Comparison of ENCODE assay signal across 29 cellular contexts in the genomic region with DNA sequence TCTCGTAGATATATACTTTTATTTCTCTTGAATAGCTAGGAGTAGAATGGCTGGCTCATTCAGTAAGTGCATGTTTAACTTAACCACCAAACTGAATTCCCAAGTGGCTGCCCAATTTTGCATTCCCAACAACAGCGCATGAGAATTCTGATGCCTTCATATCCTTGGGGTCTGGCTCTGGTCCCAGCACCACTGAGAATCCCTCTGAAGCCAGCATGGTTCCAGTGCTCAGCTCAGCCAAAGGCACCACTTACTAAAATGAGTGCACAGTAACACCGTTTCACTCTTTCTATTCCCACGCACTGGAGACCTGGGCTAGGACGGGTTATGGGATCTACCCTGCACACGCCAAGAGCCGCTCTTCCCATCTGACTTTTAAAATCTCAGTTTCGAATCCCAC.
DNase-seq lines count a peak whose midpoint lies in the region; ATAC-seq and TF ChIP-seq lines count a peak whose summit lies in the region.
"Had no signal": no experiment of that assay in that cellular context is flagged by ENCODE, and none has a peak within 500 bp of the region (broad histone marks: within the 10 kb centered on the region; RNA-seq: fewer than 3 reads in every experiment).

No MANE protein-coding gene starts in this region.

- H2AFZ ChIP-seq in OCI-LY7 (ENCODE audit: low read length) = no peak overlapping the region
- H2AFZ ChIP-seq: neural progenitor cell had no signal

- intact Hi-C loops in OCI-LY7 (cut with micrococcal nuclease; ENCODE audit: unreplicated experiment) = no loop called here
- intact Hi-C loops in upper lobe of right lung (cut with DNase I) = no loop called here

- no peak for ATAC-seq in upper lobe of right lung
- ATAC-seq: A549; activated CD8-positive, alpha-beta T cell treated with anti-CD3 and anti-CD28 coated beads for 36 hours; left lobe of liver had no signal

- H3K4me1 ChIP-seq in OCI-LY7 (ENCODE audit: insufficient read depth, low read length, poor library complexity, severe bottlenecking) (peaks cover 5% of the 10 kb centered on the region), upper lobe of right lung (no peaks in the 10 kb centered on the region)
- H3K4me1 ChIP-seq: A549, colonic mucosa, right atrium auricular region, testis had no signal

- TF ChIP-seq CTCF in AG10803 (conservative IDR thresholded peaks at IDR 0.05; ENCODE audit: low read length) (no peak), cardiac fibroblast (IDR thresholded peaks at IDR 0.05; ENCODE audit: low read depth, low read length) (no peak), OCI-LY7 (conservative IDR thresholded peaks at IDR 0.05; ENCODE audit: low read length) (no peak), upper lobe of right lung (IDR thresholded peaks at IDR 0.05) (no peak)

- no peaks in the 10 kb centered on the region for H3K79me2 ChIP-seq in OCI-LY7 (ENCODE audit: insufficient read depth, low read depth, low read length)

- H3K9me2 ChIP-seq in OCI-LY7 (ENCODE audit: insufficient read depth, low read length) = no peaks in the 10 kb centered on the region

- H3K36me3 ChIP-seq in MG63 (no peaks in the 10 kb centered on the region), OCI-LY7 (ENCODE audit: insufficient read depth, low read length) (no peaks in the 10 kb centered on the region), upper lobe of right lung (no peaks in the 10 kb centered on the region)
- H3K36me3 ChIP-seq: BLaER1, colonic mucosa, neural progenitor cell, right atrium auricular region had no signal

- H3K27me3 ChIP-seq in MG63 = no peaks in the 10 kb centered on the region
- H3K27me3 ChIP-seq in upper lobe of right lung = no peaks in the 10 kb centered on the region
- H3K27me3 ChIP-seq: BLaER1, colonic mucosa, neural progenitor cell, right atrium auricular region, testis had no signal

- H3K4me3 ChIP-seq in AG10803 (ENCODE audit: low read length) = no peak overlapping the region
- H3K4me3 ChIP-seq in MG63 = no peak overlapping the region
- no peak overlapping the region for H3K4me3 ChIP-seq in cardiac fibroblast (replicated peaks in 1 of 2; ENCODE audit: low read depth in 2 of 2, low read length in 2 of 2)
- H3K4me3 ChIP-seq in OCI-LY7 (ENCODE audit: low read depth, low read length, poor library complexity, severe bottlenecking) = no peak overlapping the region
- H3K4me3 ChIP-seq in upper lobe of right lung = no peak overlapping the region
- H3K4me3 ChIP-seq: A549, BLaER1, colonic mucosa, neural progenitor cell, right atrium auricular region, smooth muscle cell, testis had no signal

- no TSS peak for BruUV-seq in OCI-LY7 (replicated peaks; lab: Mats Ljungman, UMichigan)

- H3K4me2 ChIP-seq in OCI-LY7 (ENCODE audit: low read length) = no peak overlapping the region
- H3K4me2 ChIP-seq: A549, BLaER1, neural progenitor cell, smooth muscle cell had no signal

- CTCF ChIA-PET in OCI-LY7 (lab: Charles Lee; ENCODE audit: unreplicated experiment) = no interaction called here

- DNase-seq in AG10803 (ENCODE audit: low read depth) (peak; percentile 36), MG63 (peak; percentile 69), cardiac fibroblast (ENCODE audit: low read depth in 2 of 2) (peak; percentile 6 to 39), myocyte (ENCODE audit: low read depth) (peak; percentile 78), OCI-LY7 (ENCODE audit: low spot score) (no peak), AML-193 (lab: John Stamatoyannopoulos, UW) (no peak), upper lobe of right lung (no peak)
- DNase-seq in activated CD4-positive, alpha-beta T cell treated with anti-CD3 and anti-CD28 coated beads, Interleukin-2, amount 50 U/mL, for 1 hour = no peak
- DNase-seq: activated CD8-positive, alpha-beta memory T cell treated with anti-CD3 and anti-CD28 coated beads, Interleukin-2, amount 50 U/mL, for 48 hours; activated CD8-positive, alpha-beta T cell treated with anti-CD3 and anti-CD28 coated beads for 36 hours; activated naive CD4-positive, alpha-beta T cell treated with anti-CD3 and anti-CD28 coated beads for 36 hours; colonic mucosa; effector CD4-positive, alpha-beta T cell; foreskin fibroblast; GF-D8; KG1; NCI-H1417 treated with DMSO at 0.1 percent for 48 hours; NCI-H2081; NCI-H345; Right ventricle myocardium superior; stimulated activated CD4-positive, alpha-beta T cell treated with anti-CD3 and anti-CD28 coated beads, Interleukin-1b, Interleukin-23, amount 100 ng/mL, for 48 hours; stimulated activated naive CD4-positive, alpha-beta T cell treated with Interleukin-2 at 50 U/mL for 16 hours; testis had no signal

- H3K27ac ChIP-seq in OCI-LY7 (ENCODE audit: low read depth, low read length, poor library complexity, severe bottlenecking) (no peak overlapping the region), upper lobe of right lung (no peak overlapping the region)
- H3K27ac ChIP-seq: A549, BLaER1, colonic mucosa, neural progenitor cell, right atrium auricular region, testis had no signal

- POLR2A ChIA-PET in OCI-LY7 (lab: Charles Lee) = interaction anchor here (0.6 to 1.2 kb wide), 2 partner anchors 23 to 904 kb away, joined by 3 read pairs; no protein-coding TSS in a partner anchor

- H3K9me3 ChIP-seq in MG63 = no peaks in the 10 kb centered on the region
- H3K9me3 ChIP-seq in OCI-LY7 (ENCODE audit: low read length) = no peaks in the 10 kb centered on the region
- H3K9me3 ChIP-seq in upper lobe of right lung = no peaks in the 10 kb centered on the region
- H3K9me3 ChIP-seq: A549, BLaER1, colonic mucosa, right atrium auricular region, testis had no signal

- no peaks in the 10 kb centered on the region for H4K20me1 ChIP-seq in OCI-LY7 (ENCODE audit: insufficient read depth, low read length)
- H4K20me1 ChIP-seq: BLaER1 had no signal

Comparison
In these comparisons a context has a peak if more than half of its experiments do, and no peak if none do; other contexts are left out.
1. DNase-seq: peak in AG10803 (single experiment), MG63 (single experiment), cardiac fibroblast (2 of 2) and myocyte (single experiment); none in OCI-LY7 (single experiment), activated CD4-positive, alpha-beta T cell treated with anti-CD3 and anti-CD28 coated beads, Interleukin-2, amount 50 U/mL, for 1 hour (single experiment), AML-193 (0 of 2) and upper lobe of right lung (single experiment).